ENCODE assay signal across 19 cellular contexts in genomic region chr1:25680701-25681100, GRCh38.
"Had no signal": no experiment of that assay in that cellular context is flagged by ENCODE, and none has a peak within 500 bp of the region (broad histone marks: within the 10 kb centered on the region; RNA-seq: fewer than 3 reads in every experiment).

No MANE protein-coding gene starts in this region.

- H3K36me3 Mint-ChIP-seq: IgD-negative memory B cell had no signal

- H3K9ac ChIP-seq: SK-N-SH had no signal

- H3K9me3 Mint-ChIP-seq: IgD-negative memory B cell had no signal

- H3K4me2 ChIP-seq: SK-N-SH had no signal

- H3K36me3 ChIP-seq: MG63 had no signal

- H3K4me3 Mint-ChIP-seq: IgD-negative memory B cell had no signal

- FAIRE-seq: RCC 7860 had no signal

- DNase-seq: KBM-7, MG63, NCI-H1092 treated with DMSO at 0.1 percent for 48 hours, NCI-H1436, NCI-H187, NCI-H2029, NCI-H2081 treated with DMSO at 0.1 percent for 48 hours, NCI-H2171, NCI-H226, NCI-H446, NCI-H510A, NCI-H524 treated with DMSO at 0.1 percent for 48 hours, NCI-H69, NCI-H774, RPMI8226, SHP77, SK-N-SH had no signal

- H3K9me3 ChIP-seq: MG63, SK-N-SH had no signal

- H3K4me3 ChIP-seq: MG63 had no signal

- H3K27ac Mint-ChIP-seq: IgD-negative memory B cell had no signal
